In the genomic region with DNA sequence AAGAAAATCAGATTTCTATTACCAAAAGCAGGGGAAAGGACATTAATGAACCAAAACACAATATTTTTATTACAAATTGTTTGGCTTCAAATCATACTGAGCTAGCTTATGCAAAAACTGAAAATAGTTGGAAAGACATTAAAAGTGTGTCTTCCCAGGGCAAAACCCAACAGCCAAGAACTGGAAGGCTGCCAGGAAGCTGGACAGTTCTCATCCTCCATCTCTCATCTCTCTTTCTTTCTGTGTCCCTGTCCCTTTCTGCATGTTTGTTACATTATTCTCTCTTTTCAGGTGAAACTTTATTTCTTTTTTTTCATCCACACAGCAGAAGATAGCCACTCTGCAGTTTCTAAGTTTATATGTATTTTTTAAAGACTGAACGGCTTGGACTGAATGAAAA, we compare ENCODE assay signal across 26 cellular contexts. TPM values are rescaled to one million over a fixed set of nuclear protein-coding genes. Genes with fewer than 3 reads are reported as not detected.
"Had no signal": no experiment of that assay in that cellular context is flagged by ENCODE, and none has a peak within 500 bp of the region (broad histone marks: within the 10 kb centered on the region; RNA-seq: fewer than 3 reads in every experiment).

No MANE protein-coding gene starts in this region.

- H3K27me3 ChIP-seq: esophagus muscularis mucosa, foreskin keratinocyte, hepatocyte, right lobe of liver, tibial artery, upper lobe of left lung, uterus had no signal

- H3K27me3 Mint-ChIP-seq: dendritic cell treated with granulocyte-macrophage colony-stimulating factor and Interleukin-4, amounts not matched to agents 40 ng/mL and 50 ng/mL, for 4 days; effector memory CD8-positive, alpha-beta T cell had no signal

- H3K27ac Mint-ChIP-seq: dendritic cell treated with granulocyte-macrophage colony-stimulating factor and Interleukin-4, amounts not matched to agents 40 ng/mL and 50 ng/mL, for 4 days; effector memory CD8-positive, alpha-beta T cell; naive thymus-derived CD4-positive, alpha-beta T cell; nephron progenitor cell; stimulated activated effector memory CD8-positive, alpha-beta T cell treated with anti-CD3 and anti-CD28 coated beads, Interleukin-12 subunit alpha, Interleukin-12 subunit beta, amount 100 ng/mL, for 72 hours had no signal

- H3K9me3 ChIP-seq: esophagus muscularis mucosa, prostate gland, right lobe of liver, tibial artery, upper lobe of left lung, uterus had no signal

- H3K4me1 Mint-ChIP-seq: naive thymus-derived CD4-positive, alpha-beta T cell; nephron progenitor cell; stimulated activated effector memory CD8-positive, alpha-beta T cell treated with anti-CD3 and anti-CD28 coated beads, Interleukin-12 subunit alpha, Interleukin-12 subunit beta, amount 100 ng/mL, for 72 hours had no signal

- H3K4me2 ChIP-seq: hepatocyte had no signal

- H3K36me3 Mint-ChIP-seq: naive thymus-derived CD4-positive, alpha-beta T cell; stimulated activated effector memory CD8-positive, alpha-beta T cell treated with anti-CD3 and anti-CD28 coated beads, Interleukin-12 subunit alpha, Interleukin-12 subunit beta, amount 100 ng/mL, for 72 hours had no signal

- H2AFZ ChIP-seq: hepatocyte, parathyroid adenoma had no signal

- H3K36me3 ChIP-seq: esophagus muscularis mucosa, prostate gland, right lobe of liver, tibial artery, upper lobe of left lung, uterus had no signal

- H3K4me1 ChIP-seq: esophagus muscularis mucosa, foreskin keratinocyte, parathyroid adenoma, prostate gland, right lobe of liver, tibial artery, upper lobe of left lung, uterus had no signal

- ATAC-seq: effector memory CD8-positive, alpha-beta T cell; foreskin keratinocyte; left cardiac atrium; left ventricle myocardium superior; naive thymus-derived CD4-positive, alpha-beta T cell; right lobe of liver; stimulated activated effector memory CD8-positive, alpha-beta T cell treated with anti-CD3 and anti-CD28 coated beads, Interleukin-12 subunit alpha, Interleukin-12 subunit beta, amount 100 ng/mL, for 72 hours; stimulated activated naive CD8-positive, alpha-beta T cell treated with anti-CD3 and anti-CD28 coated beads, Interleukin-15, Interleukin-2, amounts not matched to agents 100 U/mL and 50 U/mL, for 24 hours had no signal

- H3K4me3 Mint-ChIP-seq: dendritic cell treated with granulocyte-macrophage colony-stimulating factor and Interleukin-4, amounts not matched to agents 40 ng/mL and 50 ng/mL, for 4 days; effector memory CD8-positive, alpha-beta T cell; naive thymus-derived CD4-positive, alpha-beta T cell; nephron progenitor cell; stimulated activated effector memory CD8-positive, alpha-beta T cell treated with anti-CD3 and anti-CD28 coated beads, Interleukin-12 subunit alpha, Interleukin-12 subunit beta, amount 100 ng/mL, for 72 hours had no signal

- H3K9ac ChIP-seq: parathyroid adenoma had no signal

- H3K9me3 Mint-ChIP-seq: dendritic cell treated with granulocyte-macrophage colony-stimulating factor and Interleukin-4, amounts not matched to agents 40 ng/mL and 50 ng/mL, for 4 days; nephron progenitor cell; stimulated activated effector memory CD8-positive, alpha-beta T cell treated with anti-CD3 and anti-CD28 coated beads, Interleukin-12 subunit alpha, Interleukin-12 subunit beta, amount 100 ng/mL, for 72 hours had no signal

- H3K4me3 ChIP-seq: esophagus muscularis mucosa, hepatocyte, lung, prostate gland, right lobe of liver, tibial artery, upper lobe of left lung, uterus had no signal

- H3K79me2 ChIP-seq: hepatocyte, parathyroid adenoma had no signal

- DNase-seq: effector memory CD8-positive, alpha-beta T cell; foreskin keratinocyte; kidney; left cardiac atrium; left ventricle myocardium superior; mesendoderm; naive thymus-derived CD4-positive, alpha-beta T cell; nephron progenitor cell; retina; right lobe of liver; stimulated activated CD4-positive, alpha-beta T cell treated with anti-CD3 and anti-CD28 coated beads, Interleukin-4, amount 100 ng/mL, for 1 hour; stimulated activated CD8-positive, alpha-beta memory T cell treated with anti-CD3 and anti-CD28 coated beads, Interleukin-4, amount 100 ng/mL, for 48 hours; stimulated activated naive CD8-positive, alpha-beta T cell treated with anti-CD3 and anti-CD28 coated beads, Interleukin-15, Interleukin-2, amounts not matched to agents 100 U/mL and 50 U/mL, for 24 hours; tibial artery; upper lobe of left lung; uterus had no signal

- H3K27ac ChIP-seq: epithelial cell of prostate, esophagus muscularis mucosa, foreskin keratinocyte, hepatocyte, parathyroid adenoma, prostate gland, right lobe of liver, tibial artery, upper lobe of left lung, uterus had no signal

RNA-seq across cellular contexts. Expression of a gene that starts 41.1 kb away (rescaled TPM):
- total RNA-seq: esophagus muscularis mucosa; foreskin keratinocyte; hepatocyte; kidney; left cardiac atrium; left ventricle myocardium superior; naive thymus-derived CD4-positive, alpha-beta T cell; omental fat pad; prostate gland; right lobe of liver; temporal lobe had no signal
- polyA plus RNA-seq: foreskin keratinocyte; hepatocyte; naive thymus-derived CD4-positive, alpha-beta T cell had no signal
